In genomic region chrX:115687595-115687994, GRCh38 we compare ENCODE assay signal across 21 cellular contexts.
A peak's percentile ranks its signal among the peaks of the same experiment; 100 is the strongest.
DNase-seq lines count a peak whose midpoint lies in the region; ATAC-seq, FAIRE-seq and TF ChIP-seq lines count a peak whose summit lies in the region.
"Had no signal": no experiment of that assay in that cellular context is flagged by ENCODE, and none has a peak within 500 bp of the region (broad histone marks: within the 10 kb centered on the region; RNA-seq: fewer than 3 reads in every experiment).

No MANE protein-coding gene starts in this region.

- ATAC-seq in K562 = no peak
- no peak for ATAC-seq in naive thymus-derived CD8-positive, alpha-beta T cell
- ATAC-seq in naive thymus-derived CD4-positive, alpha-beta T cell = no peak
- ATAC-seq: A549; CD8-positive, alpha-beta T cell had no signal

- DNase-seq in K562 (ENCODE audit: extremely low read depth in 1 of 4, low spot score in 3 of 4) = no peak
- peak; percentile 7 for DNase-seq in osteocyte (ENCODE audit: extremely low spot score, unreplicated experiment)
- no peak for DNase-seq in naive thymus-derived CD8-positive, alpha-beta T cell
- no peak for DNase-seq in naive thymus-derived CD4-positive, alpha-beta T cell
- DNase-seq in chondrocyte (ENCODE audit: low spot score) = no peak
- no peak for DNase-seq in EL
- DNase-seq: CD8-positive, alpha-beta T cell; COR-L47; DMS153; DMS79 treated with DMSO at 0.1 percent for 48 hours; GDM1; IMR-90; KG1 had no signal

- TF ChIP-seq EP300 in K562 (IDR thresholded peaks at IDR 0.05; ENCODE audit: low read length) = no peak

- H3K4me1 Mint-ChIP-seq in osteocyte (ENCODE audit: unreplicated experiment) = peaks cover 17% of the 10 kb centered on the region
- H3K4me1 Mint-ChIP-seq in naive thymus-derived CD8-positive, alpha-beta T cell = no peaks in the 10 kb centered on the region
- no peaks in the 10 kb centered on the region for H3K4me1 Mint-ChIP-seq in naive thymus-derived CD4-positive, alpha-beta T cell
- H3K4me1 Mint-ChIP-seq in chondrocyte (ENCODE audit: low read depth) = peaks cover 17% of the 10 kb centered on the region
- H3K4me1 Mint-ChIP-seq: CD14-positive monocyte had no signal

- H3K9me3 ChIP-seq in HUES48 (ENCODE audit: control insufficient read depth, insufficient read depth, low read length) = no peaks in the 10 kb centered on the region
- no peaks in the 10 kb centered on the region for H3K9me3 ChIP-seq in K562 (replicated peaks; ENCODE audit: control insufficient read depth, insufficient read depth, low read depth, low read length)
- H3K9me3 ChIP-seq in iPS-20b (ENCODE audit: insufficient read depth, low read depth, low read length) = no peaks in the 10 kb centered on the region
- no peaks in the 10 kb centered on the region for H3K9me3 ChIP-seq in naive thymus-derived CD4-positive, alpha-beta T cell (ENCODE audit: control insufficient read depth in 2 of 3, low read length in 3 of 3)
- H3K9me3 ChIP-seq: A549 had no signal

- no peaks in the 10 kb centered on the region for H3K9me1 ChIP-seq in K562 (ENCODE audit: control insufficient read depth, insufficient read depth, low read length)

- FAIRE-seq in K562 (lab: Jason Lieb, UNC) = no peak
- FAIRE-seq: A549, D721Med, GM12892, H54, HTR-8/SVneo had no signal

- POLR2A ChIA-PET in K562 (lab: Yijun Ruan, JAX) = interaction anchor here (0.7 kb wide), 1 partner anchor 29 kb away, joined by 3 read pairs; no protein-coding TSS in a partner anchor
- POLR2A ChIA-PET in naive thymus-derived CD8-positive, alpha-beta T cell (lab: Charles Lee) = no interaction called here
- POLR2A ChIA-PET in naive thymus-derived CD4-positive, alpha-beta T cell (lab: Charles Lee) = no interaction called here

- no peaks in the 10 kb centered on the region for H3K79me2 ChIP-seq in K562 (ENCODE audit: control insufficient read depth, insufficient read depth, low read length)

- H3K9me3 Mint-ChIP-seq in osteocyte (ENCODE audit: unreplicated experiment) (peaks cover 4% of the 10 kb centered on the region), chondrocyte (ENCODE audit: low read depth) (no peaks in the 10 kb centered on the region)
- H3K9me3 Mint-ChIP-seq in naive thymus-derived CD8-positive, alpha-beta T cell = no peaks in the 10 kb centered on the region
- H3K9me3 Mint-ChIP-seq in naive thymus-derived CD4-positive, alpha-beta T cell = no peaks in the 10 kb centered on the region
- H3K9me3 Mint-ChIP-seq: CD14-positive monocyte; CD8-positive, alpha-beta T cell had no signal

- no peak overlapping the region for H3K4me3 ChIP-seq in HUES48 (ENCODE audit: low read depth, low read length)
- no peak overlapping the region for H3K4me3 ChIP-seq in K562
- H3K4me3 ChIP-seq in iPS-20b (ENCODE audit: low read length) = no peak overlapping the region
- H3K4me3 ChIP-seq in naive thymus-derived CD4-positive, alpha-beta T cell (ENCODE audit: low read length) = no peak overlapping the region
- H3K4me3 ChIP-seq: A549 had no signal

- WGBS in K562 (ENCODE audit: insufficient coverage, low coverage, missing lambda C conversion rate) = 2% methylated on average over 4 of the region's 4 CpGs

- H3K27ac Mint-ChIP-seq in osteocyte (ENCODE audit: unreplicated experiment) (no peak overlapping the region), chondrocyte (ENCODE audit: unreplicated experiment) (no peak overlapping the region)
- no peak overlapping the region for H3K27ac Mint-ChIP-seq in naive thymus-derived CD8-positive, alpha-beta T cell
- H3K27ac Mint-ChIP-seq in naive thymus-derived CD4-positive, alpha-beta T cell = no peak overlapping the region
- H3K27ac Mint-ChIP-seq: CD14-positive monocyte; CD8-positive, alpha-beta T cell had no signal

- CTCF ChIA-PET in K562 (lab: Yijun Ruan, JAX; ENCODE audit: low intra/inter-chr PET ratio) = no interaction called here
- CTCF ChIA-PET in naive thymus-derived CD4-positive, alpha-beta T cell (lab: Charles Lee) = no interaction called here

- no peak overlapping the region for H3K4me2 ChIP-seq in K562 (ENCODE audit: insufficient read depth, low read length)
- H3K4me2 ChIP-seq: A549 had no signal

- no peaks in the 10 kb centered on the region for H3K36me3 ChIP-seq in HUES48 (ENCODE audit: control insufficient read depth, insufficient read depth, low read length)
- H3K36me3 ChIP-seq in K562 (ENCODE audit: control insufficient read depth, insufficient read depth, low read length) = no peaks in the 10 kb centered on the region
- no peaks in the 10 kb centered on the region for H3K36me3 ChIP-seq in iPS-20b (ENCODE audit: insufficient read depth, low read depth, low read length)
- H3K36me3 ChIP-seq in naive thymus-derived CD4-positive, alpha-beta T cell (ENCODE audit: control insufficient read depth in 2 of 3, insufficient read depth in 3 of 3, low read length in 3 of 3) = no peaks in the 10 kb centered on the region

- no peak for TF ChIP-seq POLR2A in K562 (conservative IDR thresholded peaks at IDR 0.05)

- intact Hi-C loops in K562 (cut with micrococcal nuclease) = no loop called here
- intact Hi-C loops in naive thymus-derived CD4-positive, alpha-beta T cell (cut with micrococcal nuclease) = no loop called here

- H3K27ac ChIP-seq in HUES48 (ENCODE audit: low read depth, low read length) = peak overlapping the region; percentile 89
- H3K27ac ChIP-seq in K562 (ENCODE audit: extremely low read depth, low read depth, low read length) = no peak overlapping the region
- H3K27ac ChIP-seq in iPS-20b (ENCODE audit: low read length) = peak overlapping the region; percentile 94
- no peak overlapping the region for H3K27ac ChIP-seq in naive thymus-derived CD4-positive, alpha-beta T cell (ENCODE audit: low read depth, low read length)
- H3K27ac ChIP-seq: A549 had no signal

- peaks cover 37% of the 10 kb centered on the region for H3K4me1 ChIP-seq in HUES48 (ENCODE audit: control insufficient read depth, insufficient read depth, low read length)
- no peaks in the 10 kb centered on the region for H3K4me1 ChIP-seq in K562 (replicated peaks in 1 of 2; ENCODE audit: control insufficient read depth in 2 of 2, insufficient read depth in 2 of 2, low read length in 2 of 2)
- peaks cover 14% of the 10 kb centered on the region; the same call in 1 of the 2 replicates for H3K4me1 ChIP-seq in iPS-20b (ENCODE audit: insufficient read depth, low read length)
- no peaks in the 10 kb centered on the region for H3K4me1 ChIP-seq in naive thymus-derived CD4-positive, alpha-beta T cell (ENCODE audit: control insufficient read depth in 2 of 2, insufficient read depth in 2 of 2, low read length in 2 of 2)
- H3K4me1 ChIP-seq: A549 had no signal

- H3K36me3 Mint-ChIP-seq in osteocyte (ENCODE audit: unreplicated experiment) (peaks cover 2% of the 10 kb centered on the region), chondrocyte (ENCODE audit: low read depth) (no peaks in the 10 kb centered on the region)
- no peaks in the 10 kb centered on the region for H3K36me3 Mint-ChIP-seq in naive thymus-derived CD8-positive, alpha-beta T cell
- no peaks in the 10 kb centered on the region for H3K36me3 Mint-ChIP-seq in naive thymus-derived CD4-positive, alpha-beta T cell
- H3K36me3 Mint-ChIP-seq: CD14-positive monocyte; CD8-positive, alpha-beta T cell had no signal

- no peak overlapping the region for H3K4me3 Mint-ChIP-seq in osteocyte (ENCODE audit: unreplicated experiment)
- H3K4me3 Mint-ChIP-seq in naive thymus-derived CD8-positive, alpha-beta T cell = no peak overlapping the region
- no peak overlapping the region for H3K4me3 Mint-ChIP-seq in naive thymus-derived CD4-positive, alpha-beta T cell
- no peak overlapping the region for H3K4me3 Mint-ChIP-seq in chondrocyte (ENCODE audit: unreplicated experiment)
- H3K4me3 Mint-ChIP-seq: CD14-positive monocyte; CD8-positive, alpha-beta T cell had no signal

- H3K9ac ChIP-seq in HUES48 (ENCODE audit: low read depth, low read length) (peak overlapping the region; percentile 52; the same call in 1 of the 2 replicates), K562 (ENCODE audit: insufficient read depth in 1 of 2, low read depth in 2 of 2, low read length in 2 of 2) (no peak overlapping the region), iPS-20b (ENCODE audit: low read depth, low read length) (peak overlapping the region; percentile 74)

- H3K27me3 Mint-ChIP-seq in osteocyte (ENCODE audit: unreplicated experiment) (no peaks in the 10 kb centered on the region), chondrocyte (ENCODE audit: low read depth) (no peaks in the 10 kb centered on the region)
- H3K27me3 Mint-ChIP-seq in naive thymus-derived CD8-positive, alpha-beta T cell = no peaks in the 10 kb centered on the region
- H3K27me3 Mint-ChIP-seq in naive thymus-derived CD4-positive, alpha-beta T cell = no peaks in the 10 kb centered on the region

- TF ChIP-seq CTCF in K562 (IDR thresholded peaks at IDR 0.05 in 2 of 3, conservative IDR thresholded peaks at IDR 0.05 in 1 of 3; ENCODE audit: insufficient read depth in 2 of 3, low read depth in 1 of 3, low read length in 3 of 3) (no peak), osteocyte (IDR thresholded peaks at IDR 0.05) (no peak), chondrocyte (IDR thresholded peaks at IDR 0.05) (no peak)

- no peaks in the 10 kb centered on the region for H4K20me1 ChIP-seq in K562 (replicated peaks; ENCODE audit: control insufficient read depth, insufficient read depth, low read length)

- in situ Hi-C loops in K562 (cut with MboI) = loop anchor here (25.0 kb wide), 1 partner anchor 200 kb away; no protein-coding TSS in a partner anchor

- BruUV-seq in K562 (replicated peaks; lab: Mats Ljungman, UMichigan) = no TSS peak

- H2AFZ ChIP-seq in K562 (ENCODE audit: low read depth, low read length) = no peak overlapping the region

- no peak for TF ChIP-seq RAD21 in K562 (CRISPR knock-in tag; conservative IDR thresholded peaks at IDR 0.05 in 1 of 2, IDR thresholded peaks at IDR 0.05 in 1 of 2)

- H3K27me3 ChIP-seq in HUES48 (ENCODE audit: control insufficient read depth, insufficient read depth, low read length) (no peaks in the 10 kb centered on the region), K562 (ENCODE audit: control insufficient read depth in 2 of 2, insufficient read depth in 2 of 2, low read length in 2 of 2) (no peaks in the 10 kb centered on the region), iPS-20b (ENCODE audit: insufficient read depth, low read length) (no peaks in the 10 kb centered on the region)
- H3K27me3 ChIP-seq in naive thymus-derived CD4-positive, alpha-beta T cell (ENCODE audit: control insufficient read depth in 2 of 2, insufficient read depth in 2 of 2, low read length in 2 of 2) = no peaks in the 10 kb centered on the region

TF ChIP-seq in K562, 482 proteins besides CTCF, POLR2A, EP300 and RAD21:
- TF ChIP-seq MED1 (CRISPR knock-in tag; IDR thresholded peaks at IDR 0.05; ENCODE audit: borderline replicate concordance) (no peak), MAFG (tag; conservative IDR thresholded peaks at IDR 0.05) (0 out of 2 replicates have a peak, but pooled peaks have one; percentile 15), ILK (tag; IDR thresholded peaks at IDR 0.05; ENCODE audit: borderline replicate concordance, low read depth) (no peak), ZNF316 (IDR thresholded peaks at IDR 0.05) (peak; percentile 28; the same call in 1 of the 2 replicates), SAFB2 (IDR thresholded peaks at IDR 0.05; ENCODE audit: borderline replicate concordance, low read depth, low read length, severe bottlenecking) (no peak)

Comparison
In these comparisons a context has a peak if more than half of its experiments do, and no peak if none do; other contexts are left out.
1. H3K27ac ChIP-seq: peak in HUES48 (single experiment) and iPS-20b (single experiment); none in K562 (single experiment) and naive thymus-derived CD4-positive, alpha-beta T cell (single experiment).
2. H3K9ac ChIP-seq: peak in HUES48 (single experiment) and iPS-20b (single experiment); none in K562 (0 of 2).